19 cellular contexts compared by ENCODE assay signal in genomic region chr3:94269763-94270162, GRCh38.
A peak's percentile ranks its signal among the peaks of the same experiment; 100 is the strongest.
DNase-seq lines count a peak whose midpoint lies in the region; ATAC-seq and TF ChIP-seq lines count a peak whose summit lies in the region.
"Had no signal": no experiment of that assay in that cellular context is flagged by ENCODE, and none has a peak within 500 bp of the region (broad histone marks: within the 10 kb centered on the region; RNA-seq: fewer than 3 reads in every experiment).

No MANE protein-coding gene starts in this region.

- TF ChIP-seq CTCF in AG10803 (conservative IDR thresholded peaks at IDR 0.05; ENCODE audit: low read length): no peak
- TF ChIP-seq CTCF in epithelial cell of esophagus (IDR thresholded peaks at IDR 0.05; ENCODE audit: insufficient read depth, low read depth, low read length, missing control alignments): no peak
- TF ChIP-seq CTCF in colonic mucosa (IDR thresholded peaks at IDR 0.05): no peak

- intact Hi-C loops in colonic mucosa (cut with DNase I): no loop called here

- no peak overlapping the region for H3K9ac ChIP-seq in colonic mucosa (ENCODE audit: low read depth in 2 of 2, low read length in 2 of 2)
- H3K9ac ChIP-seq: BLaER1 treated with 17β-estradiol and CSF1 and Interleukin-3, amounts not matched to agents 10 nM and 100 nM had no signal

- H3K27ac ChIP-seq in SJCRH30 (peak overlapping the region; percentile 33; the same call in 1 of the 2 replicates), colonic mucosa (no peak overlapping the region)
- H3K27ac ChIP-seq: BLaER1 treated with 17β-estradiol and CSF1 and Interleukin-3, amounts not matched to agents 10 nM and 100 nM; PC-9 had no signal

- DNase-seq in AG10803 (ENCODE audit: low read depth) (peak; percentile 1), SJCRH30 (peak in 1 of 2 experiments; percentile 12), epithelial cell of esophagus (ENCODE audit: low read depth) (peak; percentile 6), myocyte (ENCODE audit: low read depth) (peak; percentile 7), NAMALWA (ENCODE audit: low spot score) (no peak), colonic mucosa (no peak), NCI-H2107 (lab: John Stamatoyannopoulos, UW) (no peak)
- DNase-seq: DND-41, GDM1, HFFc6, IMR-90, Kasumi-1, MM.1S, NCI-H1105 treated with DMSO at 0.1 percent for 48 hours, NCI-H1694 treated with DMSO at 0.1 percent for 48 hours, NCI-H82, PC-9 had no signal

- H3K4me3 ChIP-seq in AG10803 (ENCODE audit: low read length) (no peak overlapping the region), SJCRH30 (no peak overlapping the region), epithelial cell of esophagus (ENCODE audit: low read length) (no peak overlapping the region), colonic mucosa (no peak overlapping the region)
- H3K4me3 ChIP-seq: BLaER1 treated with 17β-estradiol and CSF1 and Interleukin-3, amounts not matched to agents 10 nM and 100 nM; PC-9 had no signal

- H3K4me1 ChIP-seq in SJCRH30 (peaks cover 10% of the 10 kb centered on the region), colonic mucosa (no peaks in the 10 kb centered on the region)
- H3K4me1 ChIP-seq: BLaER1 treated with 17β-estradiol and CSF1 and Interleukin-3, amounts not matched to agents 10 nM and 100 nM had no signal

- H3K9me3 ChIP-seq in SJCRH30 (replicated peaks): no peaks in the 10 kb centered on the region
- H3K9me3 ChIP-seq in colonic mucosa: no peaks in the 10 kb centered on the region
- H3K9me3 ChIP-seq: BLaER1 treated with 17β-estradiol and CSF1 and Interleukin-3, amounts not matched to agents 10 nM and 100 nM had no signal

- H3K27me3 ChIP-seq in SJCRH30 (no peaks in the 10 kb centered on the region; the same call in 1 of the 2 replicates), colonic mucosa (no peaks in the 10 kb centered on the region)
- H3K27me3 ChIP-seq: BLaER1 treated with 17β-estradiol and CSF1 and Interleukin-3, amounts not matched to agents 10 nM and 100 nM had no signal

- ATAC-seq in GM21529 (IDR thresholded peaks at IDR 0.05; ENCODE audit: unreplicated experiment): no peak

- H3K36me3 ChIP-seq in SJCRH30 (no peaks in the 10 kb centered on the region), colonic mucosa (no peaks in the 10 kb centered on the region)
- H3K36me3 ChIP-seq: BLaER1 treated with 17β-estradiol and CSF1 and Interleukin-3, amounts not matched to agents 10 nM and 100 nM had no signal

Comparison
In these comparisons a context has a peak if more than half of its experiments do, and no peak if none do; other contexts are left out.
1. DNase-seq: peak in AG10803 (single experiment), epithelial cell of esophagus (single experiment) and myocyte (single experiment); none in NAMALWA (single experiment), colonic mucosa (single experiment) and NCI-H2107 (single experiment).